Comparison of ENCODE assay signal across 9 cellular contexts in the genomic region with DNA sequence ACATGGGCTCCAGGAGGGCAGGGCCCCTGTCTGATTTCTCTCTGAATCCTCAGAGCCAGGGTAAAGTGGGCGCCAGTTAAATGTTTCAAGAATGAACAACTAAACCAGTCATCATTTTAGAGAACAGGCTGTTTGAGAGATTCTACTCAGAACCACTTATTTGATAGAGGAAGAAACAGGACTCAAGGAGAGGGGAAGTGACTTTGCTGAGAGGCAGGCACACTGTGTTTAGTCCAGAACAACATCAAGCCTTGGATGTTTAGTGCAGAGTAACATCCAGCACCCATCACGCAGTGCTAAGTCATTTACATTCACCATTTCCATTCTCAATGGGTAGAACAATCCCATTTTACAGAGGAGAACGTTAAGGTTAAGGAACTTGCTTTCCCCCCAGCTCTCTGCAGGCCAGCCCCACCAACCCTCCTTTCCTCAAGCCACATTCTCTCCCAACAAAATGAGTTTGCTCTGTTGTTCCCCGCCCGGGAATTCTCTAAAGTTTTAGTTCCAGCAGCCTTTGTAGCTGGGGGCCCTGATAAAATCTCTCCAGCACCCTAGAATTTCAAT. TPM values are rescaled to one million over a fixed set of nuclear protein-coding genes. Genes with fewer than 3 reads are reported as not detected.
DNase-seq lines count a peak whose midpoint lies in the region; ATAC-seq and TF ChIP-seq lines count a peak whose summit lies in the region.
"Had no signal": no experiment of that assay in that cellular context is flagged by ENCODE, and none has a peak within 500 bp of the region (broad histone marks: within the 10 kb centered on the region; RNA-seq: fewer than 3 reads in every experiment).

No MANE protein-coding gene starts in this region.

- no peak overlapping the region for H3K9ac ChIP-seq in muscle layer of colon (ENCODE audit: low read length)

- WGBS in right cardiac atrium = 89% methylated on average over 5 of the region's 5 CpGs
- WGBS in urinary bladder = 88% methylated on average over 5 of the region's 5 CpGs

- TF ChIP-seq CTCF in ascending aorta (IDR thresholded peaks at IDR 0.05) = no peak

- DNase-seq in right cardiac atrium = no peak
- no peak for DNase-seq in Right ventricle myocardium inferior (ENCODE audit: missing footprints)
- DNase-seq in ascending aorta (ENCODE audit: low spot score in 2 of 2) = no peak
- DNase-seq in NCI-H1930 (lab: John Stamatoyannopoulos, UW) = no peak
- DNase-seq in GM19238 (ENCODE audit: insufficient read length, low spot score) = no peak
- DNase-seq: SJCRH30 had no signal

- H3K4me3 ChIP-seq in right cardiac atrium (ENCODE audit: low read length) (peak overlapping the region; percentile 57), ascending aorta (peak overlapping the region; percentile 84 to 90), muscle layer of colon (ENCODE audit: low read depth in 1 of 2, low read length in 2 of 2) (peak overlapping the region; percentile 81 to 89), urinary bladder (ENCODE audit: low read depth, low read length) (peak overlapping the region; percentile 78)
- H3K4me3 ChIP-seq: SJCRH30 had no signal

- H3K4me1 ChIP-seq in right cardiac atrium (ENCODE audit: control insufficient read depth, insufficient read depth, low read length) = no peaks in the 10 kb centered on the region
- H3K4me1 ChIP-seq in ascending aorta = no peaks in the 10 kb centered on the region
- peaks cover 10% of the 10 kb centered on the region for H3K4me1 ChIP-seq in muscle layer of colon (ENCODE audit: insufficient read depth, low read length)
- H3K4me1 ChIP-seq in urinary bladder (ENCODE audit: insufficient read depth) = no peaks in the 10 kb centered on the region
- H3K4me1 ChIP-seq: SJCRH30 had no signal

- intact Hi-C loops in right cardiac atrium (cut with DNase I) = no loop called here
- intact Hi-C loops in Right ventricle myocardium inferior (cut with DNase I) = loop anchor here (10.0 kb wide), 1 partner anchor 92 kb away; no protein-coding TSS in a partner anchor
- intact Hi-C loops in ascending aorta (cut with DNase I) = loop anchor here (5.0 to 10.0 kb wide), 2 partner anchors 139 to 1082 kb away; a partner anchor contains a TSS

- H3K27me3 ChIP-seq in right cardiac atrium (ENCODE audit: control insufficient read depth, insufficient read depth) (no peaks in the 10 kb centered on the region), ascending aorta (no peaks in the 10 kb centered on the region), muscle layer of colon (ENCODE audit: control insufficient read depth in 1 of 2, insufficient read depth in 2 of 2, low read length in 2 of 2) (no peaks in the 10 kb centered on the region)

- H3K9me3 ChIP-seq in right cardiac atrium (ENCODE audit: control insufficient read depth, low read length) (no peaks in the 10 kb centered on the region), ascending aorta (no peaks in the 10 kb centered on the region), muscle layer of colon (ENCODE audit: low read length) (no peaks in the 10 kb centered on the region)
- H3K9me3 ChIP-seq: SJCRH30 had no signal

- H3K36me3 ChIP-seq in ascending aorta (no peaks in the 10 kb centered on the region), muscle layer of colon (ENCODE audit: insufficient read depth, low read length) (no peaks in the 10 kb centered on the region), urinary bladder (ENCODE audit: insufficient read depth) (no peaks in the 10 kb centered on the region)
- H3K36me3 ChIP-seq: SJCRH30 had no signal

- ATAC-seq in right cardiac atrium = no peak
- no peak for ATAC-seq in Right ventricle myocardium inferior
- ATAC-seq in GM21515 (IDR thresholded peaks at IDR 0.05; ENCODE audit: unreplicated experiment) = no peak

- H3K27ac ChIP-seq in right cardiac atrium (ENCODE audit: low read length) (no peak overlapping the region), ascending aorta (no peak overlapping the region), muscle layer of colon (ENCODE audit: low read depth, low read length) (no peak overlapping the region), urinary bladder (ENCODE audit: low read depth) (no peak overlapping the region)
- H3K27ac ChIP-seq: SJCRH30 had no signal

RNA-seq across cellular contexts. Expression of a gene that starts 1.1 kb away (rescaled TPM):
- 10 to 100 TPM in 3 of 4 donors, 1 to 10 TPM in 1; 9.6 to 19.2 (median 16.9) TPM for total RNA-seq in right cardiac atrium
- 12.3 TPM for polyA plus RNA-seq in right cardiac atrium
- total RNA-seq in Right ventricle myocardium inferior = 11.0 TPM
- total RNA-seq in ascending aorta = 1.2 TPM
- total RNA-seq in urinary bladder = 7.5 TPM
- 11.9 TPM for polyA plus RNA-seq in urinary bladder

Comparison
In these comparisons a context has a peak if more than half of its experiments do, and no peak if none do; other contexts are left out.
1. intact Hi-C loops: an anchor here in Right ventricle myocardium inferior (10.0 kb wide) and ascending aorta (5.0 to 10.0 kb wide); none called in right cardiac atrium.